ENCODE assay signal across 12 cellular contexts in the genomic region with DNA sequence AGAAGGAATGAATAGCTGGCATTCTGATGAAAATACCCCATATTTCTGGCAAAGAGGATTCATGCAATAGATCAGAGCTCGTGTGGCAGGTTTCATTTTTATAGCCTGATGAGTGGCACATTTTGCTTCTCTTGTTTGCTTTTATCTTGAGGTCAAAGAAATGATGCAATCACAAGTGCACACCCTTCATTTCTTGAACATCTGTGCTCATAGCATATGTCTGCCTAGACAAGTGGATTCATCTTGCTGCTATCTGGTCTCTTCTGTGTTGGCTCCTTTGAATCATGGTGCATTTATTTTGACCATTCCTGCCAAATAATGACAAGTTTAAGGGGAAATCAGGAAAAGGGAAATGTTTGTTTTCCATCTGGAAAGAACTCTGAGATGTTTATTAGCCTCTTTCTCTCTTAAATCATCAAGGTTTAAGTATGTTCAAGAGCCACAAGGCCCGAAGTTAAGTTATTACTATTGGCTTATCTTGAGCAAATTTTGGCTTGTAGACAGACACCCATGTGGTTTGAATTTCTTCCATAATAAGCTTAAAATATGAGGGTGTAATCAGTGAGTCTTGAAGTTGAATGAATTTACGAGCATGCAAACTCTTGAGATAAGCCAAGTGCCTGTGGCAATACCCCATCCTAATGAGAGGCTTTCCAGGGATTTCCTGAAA. TPM values are rescaled to one million over a fixed set of nuclear protein-coding genes. Genes with fewer than 3 reads are reported as not detected.
DNase-seq lines count a peak whose midpoint lies in the region; ATAC-seq and TF ChIP-seq lines count a peak whose summit lies in the region.
"Had no signal": no experiment of that assay in that cellular context is flagged by ENCODE, and none has a peak within 500 bp of the region (broad histone marks: within the 10 kb centered on the region; RNA-seq: fewer than 3 reads in every experiment).

No MANE protein-coding gene starts in this region.

- DNase-seq in DMS53 treated with DMSO at 0.1 percent for 48 hours (lab: John Stamatoyannopoulos, UW; ENCODE audit: unreplicated experiment) (peak; percentile 88), MM.1S (no peak), SHP77 treated with DMSO at 0.1 percent for 48 hours (lab: John Stamatoyannopoulos, UW) (peak; percentile 16), left colon (no peak), dedifferentiated amniotic fluid mesenchymal stem cell (ENCODE audit: extremely low spot score) (no peak)
- DNase-seq: activated naive CD4-positive, alpha-beta T cell treated with anti-CD3 and anti-CD28 coated beads, Interleukin-2, amount 50 U/mL, for 16 hours; endodermal cell had no signal

- intact Hi-C loops in left colon (cut with DNase I, micrococcal nuclease): no loop called here

- H3K9me2 ChIP-seq in MM.1S (replicated peaks; ENCODE audit: insufficient read depth, low read length): no peaks in the 10 kb centered on the region

- H3F3A ChIP-seq in MM.1S (ENCODE audit: insufficient read depth, low read length): no peaks in the 10 kb centered on the region

- ATAC-seq in left colon: peak; percentile 85
- no peak for ATAC-seq in GM21381 (IDR thresholded peaks at IDR 0.05; ENCODE audit: unreplicated experiment)
- no peak for ATAC-seq in GM18519 (IDR thresholded peaks at IDR 0.05; ENCODE audit: low FRiP score, unreplicated experiment)
- ATAC-seq in GM19351 (IDR thresholded peaks at IDR 0.05; ENCODE audit: unreplicated experiment): no peak
- ATAC-seq: K562 had no signal

- H3K27me3 ChIP-seq in MM.1S (replicated peaks; ENCODE audit: insufficient read depth, low read length): no peaks in the 10 kb centered on the region

- peaks cover 22% of the 10 kb centered on the region for H3K4me1 ChIP-seq in MM.1S (ENCODE audit: low read length)
- H3K4me1 ChIP-seq: parathyroid adenoma had no signal

- H4K20me1 ChIP-seq in MM.1S (ENCODE audit: insufficient read depth, low read length): no peaks in the 10 kb centered on the region

- peak overlapping the region; percentile 15; the same call in 1 of the 2 replicates for H3K4me2 ChIP-seq in MM.1S (ENCODE audit: low read depth, low read length)

- no peak overlapping the region for H2AFZ ChIP-seq in MM.1S (ENCODE audit: low read length)
- H2AFZ ChIP-seq: parathyroid adenoma had no signal

- H3K36me3 ChIP-seq in MM.1S (replicated peaks; ENCODE audit: insufficient read depth, low read length): no peaks in the 10 kb centered on the region

- TF ChIP-seq CTCF in MM.1S (IDR thresholded peaks at IDR 0.05; ENCODE audit: low read length): no peak

- H3K9ac ChIP-seq in MM.1S (ENCODE audit: low read length): no peak overlapping the region
- H3K9ac ChIP-seq: parathyroid adenoma had no signal

- no peaks in the 10 kb centered on the region for H3K9me3 ChIP-seq in MM.1S (replicated peaks; ENCODE audit: insufficient read depth, low read length)

- H3K27ac ChIP-seq in MM.1S (ENCODE audit: low read length): peak overlapping the region; percentile 11; the same call in 1 of the 2 replicates
- H3K27ac ChIP-seq: parathyroid adenoma had no signal

- H3K79me2 ChIP-seq in MM.1S (ENCODE audit: low read length): no peaks in the 10 kb centered on the region
- H3K79me2 ChIP-seq: parathyroid adenoma had no signal

- no peak overlapping the region for H3K4me3 ChIP-seq in MM.1S (ENCODE audit: low read length)
- H3K4me3 ChIP-seq: K562 had no signal

RNA-seq across cellular contexts. Expression of a gene that starts 59.3 kb away (rescaled TPM):
- total RNA-seq in left colon: 1 to 10 TPM; 2.7 to 6.7 TPM

Comparison
In these comparisons a context has a peak if more than half of its experiments do, and no peak if none do; other contexts are left out.
1. DNase-seq: peak in DMS53 treated with DMSO at 0.1 percent for 48 hours (single experiment) and SHP77 treated with DMSO at 0.1 percent for 48 hours (single experiment); none in MM.1S (single experiment), left colon (0 of 2) and dedifferentiated amniotic fluid mesenchymal stem cell (single experiment).